28 cellular contexts compared by ENCODE assay signal in genomic region chr9:111819360-111819759, GRCh38. TPM values are rescaled to one million over a fixed set of nuclear protein-coding genes. Genes with fewer than 3 reads are reported as not detected.
"Had no signal": no experiment of that assay in that cellular context is flagged by ENCODE, and none has a peak within 500 bp of the region (broad histone marks: within the 10 kb centered on the region; RNA-seq: fewer than 3 reads in every experiment).

No MANE protein-coding gene starts in this region.

- H3K27me3 ChIP-seq: stomach, suprapubic skin, testis, thyroid gland, tibial artery, tibial nerve, transverse colon, upper lobe of left lung, uterus, vagina had no signal

- ATAC-seq: stimulated activated effector memory CD8-positive, alpha-beta T cell treated with anti-CD3 and anti-CD28 coated beads, Interleukin-12 subunit alpha, Interleukin-12 subunit beta, amount 100 ng/mL, for 72 hours; stimulated activated memory B cell treated with anti-CD40 and anti-IgM and Interleukin-4, amounts not matched to agents 10 μg/mL and 1 μg/mL and 100 μg/mL, for 72 hours; stimulated activated naive B cell treated with anti-CD40 and anti-IgM and Interleukin-4, amounts not matched to agents 10 μg/mL and 1 μg/mL and 100 μg/mL, for 72 hours; stimulated activated naive CD8-positive, alpha-beta T cell treated with anti-CD3 and anti-CD28 coated beads, Interleukin-15, amount 100 ng/mL, for 72 hours; stimulated activated naive CD8-positive, alpha-beta T cell treated with anti-CD3 and anti-CD28 coated beads, Interleukin-15, Interleukin-2, amounts not matched to agents 100 U/mL and 50 U/mL, for 24 hours had no signal

- FAIRE-seq: urothelium cell line had no signal

- H3K27ac ChIP-seq: stomach, suprapubic skin, testis, thoracic aorta, thyroid gland, tibial artery, tibial nerve, transverse colon, upper lobe of left lung, uterus, vagina had no signal

- H3K4me1 ChIP-seq: suprapubic skin, thyroid gland, tibial artery, tibial nerve, transverse colon, upper lobe of left lung, uterus, vagina had no signal

- H3K9me3 ChIP-seq: stomach, suprapubic skin, testis, thoracic aorta, thyroid gland, tibial artery, tibial nerve, transverse colon, upper lobe of left lung, uterus, vagina had no signal

- H3K36me3 ChIP-seq: stomach, suprapubic skin, thoracic aorta, thyroid gland, tibial artery, tibial nerve, transverse colon, upper lobe of left lung, uterus, vagina had no signal

- H3K4me3 ChIP-seq: stomach, suprapubic skin, testis, thoracic aorta, thyroid gland, tibial artery, tibial nerve, transverse colon, upper lobe of left lung, uterus, vagina had no signal

- DNase-seq: stimulated activated CD4-positive, alpha-beta T cell treated with anti-CD3 and anti-CD28 coated beads, Interleukin-2, amount 100 ng/mL, for 48 hours; stimulated activated CD4-positive, alpha-beta T cell treated with anti-CD3 and anti-CD28 coated beads, Interleukin-4, amount 100 ng/mL, for 1 hour; stimulated activated CD4-positive, alpha-beta T cell treated with anti-CD3 and anti-CD28 coated beads, Interleukin-4, amount 100 ng/mL, for 24 hours; stimulated activated CD4-positive, alpha-beta T cell treated with anti-CD3 and anti-CD28 coated beads, Interleukin-4, amount 100 ng/mL, for 4 hours; stimulated activated CD8-positive, alpha-beta memory T cell treated with anti-CD3 and anti-CD28 coated beads, Interleukin-4, amount 100 ng/mL, for 48 hours; stimulated activated naive B cell treated with anti-CD40 and anti-IgM and Interleukin-4, amounts not matched to agents 10 μg/mL and 1 μg/mL and 100 μg/mL, for 72 hours; stimulated activated naive CD4-positive, alpha-beta T cell; stimulated activated naive CD4-positive, alpha-beta T cell treated with Interleukin-2 at 50 U/mL for 16 hours; stimulated activated naive CD8-positive, alpha-beta T cell treated with anti-CD3 and anti-CD28 coated beads, Interleukin-15, amount 100 ng/mL, for 72 hours; stimulated activated naive CD8-positive, alpha-beta T cell treated with anti-CD3 and anti-CD28 coated beads, Interleukin-15, Interleukin-2, amounts not matched to agents 100 U/mL and 50 U/mL, for 24 hours; stomach; substantia nigra; testis; thyroid gland; tibial artery; transverse colon; uterus had no signal

RNA-seq across cellular contexts. Expression of gene SHOC1, which starts 24.6 kb away (rescaled TPM):
- total RNA-seq: subcutaneous adipose tissue, temporal lobe, thoracic aorta, tibial nerve, transverse colon, urinary bladder had no signal
